Comparison of ENCODE assay signal across 1 cellular context in the genomic region with DNA sequence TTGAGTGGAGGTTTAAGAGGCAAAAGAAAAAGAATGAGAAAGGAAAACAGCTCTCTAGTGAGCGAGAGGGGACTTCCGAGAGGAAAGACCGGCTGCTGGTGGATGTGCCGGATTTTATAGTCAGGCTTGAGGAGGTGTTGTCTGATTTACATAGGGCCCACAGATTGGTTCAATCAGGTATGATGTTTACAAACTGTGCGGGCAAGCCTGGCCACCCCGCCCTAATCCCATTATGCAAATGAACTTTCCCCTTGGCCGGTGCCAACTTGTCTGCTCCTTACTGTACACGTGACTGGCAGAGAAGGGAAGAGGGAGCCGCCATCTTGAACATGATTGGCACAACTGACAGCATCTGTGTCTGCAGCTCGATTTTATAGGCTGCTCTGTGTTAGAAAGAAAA.
TF ChIP-seq lines count a peak whose summit lies in the region.

No MANE protein-coding gene starts in this region.

TF ChIP-seq in HepG2, 621 proteins besides CTCF, POLR2A, EP300 and RAD21 (continued from another document):
- TF ChIP-seq, protein P1, sequence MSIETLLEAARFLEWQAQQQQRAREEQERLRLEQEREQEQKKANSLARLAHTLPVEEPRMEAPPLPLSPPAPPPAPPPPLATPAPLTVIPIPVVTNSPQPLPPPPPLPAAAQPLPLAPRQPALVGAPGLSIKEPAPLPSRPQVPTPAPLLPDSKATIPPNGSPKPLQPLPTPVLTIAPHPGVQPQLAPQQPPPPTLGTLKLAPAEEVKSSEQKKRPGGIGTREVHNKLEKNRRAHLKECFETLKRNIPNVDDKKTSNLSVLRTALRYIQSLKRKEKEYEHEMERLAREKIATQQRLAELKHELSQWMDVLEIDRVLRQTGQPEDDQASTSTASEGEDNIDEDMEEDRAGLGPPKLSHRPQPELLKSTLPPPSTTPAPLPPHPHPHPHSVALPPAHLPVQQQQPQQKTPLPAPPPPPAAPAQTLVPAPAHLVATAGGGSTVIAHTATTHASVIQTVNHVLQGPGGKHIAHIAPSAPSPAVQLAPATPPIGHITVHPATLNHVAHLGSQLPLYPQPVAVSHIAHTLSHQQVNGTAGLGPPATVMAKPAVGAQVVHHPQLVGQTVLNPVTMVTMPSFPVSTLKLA (IDR thresholded peaks at IDR 0.05): no peak
- TF ChIP-seq, protein P2, sequence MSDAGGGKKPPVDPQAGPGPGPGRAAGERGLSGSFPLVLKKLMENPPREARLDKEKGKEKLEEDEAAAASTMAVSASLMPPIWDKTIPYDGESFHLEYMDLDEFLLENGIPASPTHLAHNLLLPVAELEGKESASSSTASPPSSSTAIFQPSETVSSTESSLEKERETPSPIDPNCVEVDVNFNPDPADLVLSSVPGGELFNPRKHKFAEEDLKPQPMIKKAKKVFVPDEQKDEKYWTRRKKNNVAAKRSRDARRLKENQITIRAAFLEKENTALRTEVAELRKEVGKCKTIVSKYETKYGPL (CRISPR knock-in tag; IDR thresholded peaks at IDR 0.05): no peak
- TF ChIP-seq MBNL3 (CRISPR knock-in tag; conservative IDR thresholded peaks at IDR 0.05): no peak
- no peak for TF ChIP-seq FOSL1 (CRISPR knock-in tag; IDR thresholded peaks at IDR 0.05; ENCODE audit: borderline replicate concordance)
- TF ChIP-seq, protein P3, sequence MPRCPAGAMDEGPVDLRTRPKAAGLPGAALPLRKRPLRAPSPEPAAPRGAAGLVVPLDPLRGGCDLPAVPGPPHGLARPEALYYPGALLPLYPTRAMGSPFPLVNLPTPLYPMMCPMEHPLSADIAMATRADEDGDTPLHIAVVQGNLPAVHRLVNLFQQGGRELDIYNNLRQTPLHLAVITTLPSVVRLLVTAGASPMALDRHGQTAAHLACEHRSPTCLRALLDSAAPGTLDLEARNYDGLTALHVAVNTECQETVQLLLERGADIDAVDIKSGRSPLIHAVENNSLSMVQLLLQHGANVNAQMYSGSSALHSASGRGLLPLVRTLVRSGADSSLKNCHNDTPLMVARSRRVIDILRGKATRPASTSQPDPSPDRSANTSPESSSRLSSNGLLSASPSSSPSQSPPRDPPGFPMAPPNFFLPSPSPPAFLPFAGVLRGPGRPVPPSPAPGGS (CRISPR knock-in tag; IDR thresholded peaks at IDR 0.05): no peak
- no peak for TF ChIP-seq RFX1 (IDR thresholded peaks at IDR 0.05)
- TF ChIP-seq ISL2 (CRISPR knock-in tag; IDR thresholded peaks at IDR 0.05): no peak
- TF ChIP-seq ZNF230 (CRISPR knock-in tag; IDR thresholded peaks at IDR 0.05): no peak
- no peak for TF ChIP-seq ZNF616 (CRISPR knock-in tag; IDR thresholded peaks at IDR 0.05; ENCODE audit: low read depth)
- TF ChIP-seq KLF13 (CRISPR knock-in tag; IDR thresholded peaks at IDR 0.05): no peak
